Comparison of ENCODE assay signal across 1 cellular context in the genomic region with DNA sequence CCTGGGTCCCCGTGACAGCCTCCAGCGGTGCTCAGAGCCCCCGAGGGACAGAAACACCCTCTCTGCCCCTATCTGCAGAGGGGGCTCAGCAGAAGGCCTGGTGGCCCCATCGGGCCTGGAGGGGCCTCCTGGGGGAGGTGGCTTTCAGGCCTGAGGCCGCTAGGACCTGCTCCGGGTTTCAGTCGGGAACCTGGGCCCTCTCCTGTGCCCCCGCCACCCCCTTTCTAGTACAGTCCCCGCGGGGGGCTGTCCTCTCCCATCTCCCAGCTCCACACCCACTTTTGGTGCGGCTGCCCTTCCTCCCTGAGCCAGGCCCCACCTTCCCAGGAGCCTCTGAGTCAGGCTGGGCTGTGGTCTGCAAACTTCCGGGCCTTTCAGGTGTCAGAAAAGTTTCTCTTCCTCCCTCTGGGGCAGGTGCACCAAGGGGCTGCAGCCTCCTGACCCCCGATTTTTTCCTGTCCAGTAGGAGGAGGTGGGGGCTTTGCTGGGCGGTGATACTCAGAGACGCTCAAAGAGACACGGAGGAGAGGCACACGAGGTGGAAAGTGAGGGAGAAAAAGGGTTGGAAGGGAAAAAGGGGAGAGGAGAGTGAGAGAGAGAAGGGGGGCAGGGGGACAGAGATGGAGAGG.
TF ChIP-seq lines count a peak whose summit lies in the region.

No MANE protein-coding gene starts in this region.

TF ChIP-seq in IMR-90, 13 proteins besides CTCF, POLR2A, EP300 and RAD21:
- TF ChIP-seq SMC3 (IDR thresholded peaks at IDR 0.05; ENCODE audit: low read depth, low read length) (no peak), RCOR1 (IDR thresholded peaks at IDR 0.05; ENCODE audit: insufficient replicate concordance, low read length) (no peak), RFX5 (IDR thresholded peaks at IDR 0.05; ENCODE audit: low read depth, low read length) (no peak), CEBPB (IDR thresholded peaks at IDR 0.05; ENCODE audit: low read depth, low read length) (no peak), BHLHE40 (IDR thresholded peaks at IDR 0.05; ENCODE audit: low read depth, low read length) (no peak), CHD1 (IDR thresholded peaks at IDR 0.05; ENCODE audit: low read depth, low read length) (no peak)
